In genomic region chr18:14086459-14087231, GRCh38 we compare ENCODE assay signal across 8 cellular contexts. TPM values are rescaled to one million over a fixed set of nuclear protein-coding genes. Genes with fewer than 3 reads are reported as not detected.
DNase-seq lines count a peak whose midpoint lies in the region; ATAC-seq and TF ChIP-seq lines count a peak whose summit lies in the region.

No MANE protein-coding gene starts in this region.

- no peak overlapping the region for H3K4me3 ChIP-seq in fibroblast of mammary gland (ENCODE audit: control insufficient read depth, low read depth, low read length)

- CTCF ChIA-PET in activated CD8-positive, alpha-beta memory T cell treated with anti-CD3 and anti-CD28 coated beads, Interleukin-2, amount 10 ng/mL, durations not matched to agents 7 days and 5 days (lab: Charles Lee) = interaction anchor here (0.7 to 3.2 kb wide), 8 partner anchors 10 to 273 kb away, joined by 3 to 21 read pairs (median 4); partner anchors contain the start of gene MC5R

- no peak overlapping the region for H3K4me3 Mint-ChIP-seq in activated CD8-positive, alpha-beta memory T cell treated with anti-CD3 and anti-CD28 coated beads, Interleukin-2, amount 10 ng/mL, durations not matched to agents 7 days and 5 days

- no peak for DNase-seq in activated CD8-positive, alpha-beta memory T cell treated with anti-CD3 and anti-CD28 coated beads, Interleukin-2, amount 10 ng/mL, durations not matched to agents 7 days and 5 days
- DNase-seq in activated CD8-positive, alpha-beta memory T cell treated with anti-CD3 and anti-CD28 coated beads, Interleukin-2, amount 50 U/mL, for 4 hours = no peak
- DNase-seq in HuH-7.5 (ENCODE audit: low spot score) = peak; percentile 29
- DNase-seq in RKO (ENCODE audit: low spot score) = peak; percentile 52
- DNase-seq in fibroblast of mammary gland (ENCODE audit: low read depth) = peak; percentile 53
- DNase-seq in pons (ENCODE audit: low spot score) = peak; percentile 64
- DNase-seq in activated CD4-positive, CD25-positive, alpha-beta regulatory T cell (lab: John Stamatoyannopoulos, UW) = no peak

- H3K27me3 Mint-ChIP-seq in activated CD8-positive, alpha-beta memory T cell treated with anti-CD3 and anti-CD28 coated beads, Interleukin-2, amount 10 ng/mL, durations not matched to agents 7 days and 5 days = no peaks in the 10 kb centered on the region

- no peaks in the 10 kb centered on the region for H3K9me3 Mint-ChIP-seq in activated CD8-positive, alpha-beta memory T cell treated with anti-CD3 and anti-CD28 coated beads, Interleukin-2, amount 10 ng/mL, durations not matched to agents 7 days and 5 days (ENCODE audit: low read depth)

- H3K27ac Mint-ChIP-seq in activated CD8-positive, alpha-beta memory T cell treated with anti-CD3 and anti-CD28 coated beads, Interleukin-2, amount 10 ng/mL, durations not matched to agents 7 days and 5 days = no peak overlapping the region

- ATAC-seq in activated CD8-positive, alpha-beta memory T cell treated with anti-CD3 and anti-CD28 coated beads, Interleukin-2, amount 10 ng/mL, durations not matched to agents 7 days and 5 days = peak; percentile 55
- ATAC-seq in HG02623 (IDR thresholded peaks at IDR 0.05; ENCODE audit: unreplicated experiment) = no peak

- peak; percentile 77 for TF ChIP-seq CTCF in fibroblast of mammary gland (conservative IDR thresholded peaks at IDR 0.05; ENCODE audit: control insufficient read depth, insufficient read depth, low read depth, low read length)

- H3K36me3 Mint-ChIP-seq in activated CD8-positive, alpha-beta memory T cell treated with anti-CD3 and anti-CD28 coated beads, Interleukin-2, amount 10 ng/mL, durations not matched to agents 7 days and 5 days = no peaks in the 10 kb centered on the region

- H3K4me1 Mint-ChIP-seq in activated CD8-positive, alpha-beta memory T cell treated with anti-CD3 and anti-CD28 coated beads, Interleukin-2, amount 10 ng/mL, durations not matched to agents 7 days and 5 days = no peaks in the 10 kb centered on the region

RNA-seq across cellular contexts. Expression of gene ZNF519, which starts 45.6 kb away (rescaled TPM):
- 10 to 100 TPM; 24.6 to 32.9 TPM for total RNA-seq in activated CD8-positive, alpha-beta memory T cell treated with anti-CD3 and anti-CD28 coated beads, Interleukin-2, amount 10 ng/mL, durations not matched to agents 7 days and 5 days

Comparison
In these comparisons a context has a peak if more than half of its experiments do, and no peak if none do; other contexts are left out.
1. DNase-seq: peak in HuH-7.5 (single experiment), RKO (single experiment), fibroblast of mammary gland (single experiment) and pons (single experiment); none in activated CD8-positive, alpha-beta memory T cell treated with anti-CD3 and anti-CD28 coated beads, Interleukin-2, amount 10 ng/mL, durations not matched to agents 7 days and 5 days (single experiment), activated CD8-positive, alpha-beta memory T cell treated with anti-CD3 and anti-CD28 coated beads, Interleukin-2, amount 50 U/mL, for 4 hours (single experiment) and activated CD4-positive, CD25-positive, alpha-beta regulatory T cell (0 of 4).